In the genomic region with DNA sequence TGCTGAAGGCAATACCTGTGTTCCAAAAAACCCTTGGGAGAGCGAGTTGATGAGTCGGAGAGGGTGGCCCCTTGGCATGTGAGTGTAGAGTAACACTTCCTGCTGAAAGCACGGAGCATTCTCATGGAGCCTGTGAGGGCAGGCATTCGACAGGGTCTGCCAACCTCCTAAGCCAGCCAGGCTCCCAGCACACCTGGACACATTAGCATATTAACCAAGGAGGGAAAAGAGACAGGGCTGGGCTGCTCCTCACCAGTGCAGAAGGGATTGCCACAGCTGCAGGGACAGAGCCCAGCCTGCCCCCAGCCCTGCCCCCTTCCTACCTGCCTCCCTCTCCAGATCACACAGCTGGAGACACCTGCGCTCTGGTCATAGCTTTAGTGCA, we compare ENCODE assay signal across 1 cellular context.
TF ChIP-seq lines count a peak whose summit lies in the region.

No MANE protein-coding gene starts in this region.

TF ChIP-seq in HepG2, 621 proteins besides CTCF, POLR2A, EP300 and RAD21 (continued from another document):
- no peak for TF ChIP-seq ZNF256 (CRISPR knock-in tag; conservative IDR thresholded peaks at IDR 0.05)
- TF ChIP-seq JARID2 (CRISPR knock-in tag; IDR thresholded peaks at IDR 0.05; ENCODE audit: insufficient replicate concordance), result no peak
- no peak for TF ChIP-seq ZNF382 (CRISPR knock-in tag; IDR thresholded peaks at IDR 0.05; ENCODE audit: borderline replicate concordance)
- no peak for TF ChIP-seq ZNF766 (CRISPR knock-in tag; IDR thresholded peaks at IDR 0.05; ENCODE audit: borderline replicate concordance)
- TF ChIP-seq ZFP82 (CRISPR knock-in tag; IDR thresholded peaks at IDR 0.05; ENCODE audit: borderline replicate concordance), result no peak
- no peak for TF ChIP-seq ZNF619 (CRISPR knock-in tag; IDR thresholded peaks at IDR 0.05)
- TF ChIP-seq, protein P1, sequence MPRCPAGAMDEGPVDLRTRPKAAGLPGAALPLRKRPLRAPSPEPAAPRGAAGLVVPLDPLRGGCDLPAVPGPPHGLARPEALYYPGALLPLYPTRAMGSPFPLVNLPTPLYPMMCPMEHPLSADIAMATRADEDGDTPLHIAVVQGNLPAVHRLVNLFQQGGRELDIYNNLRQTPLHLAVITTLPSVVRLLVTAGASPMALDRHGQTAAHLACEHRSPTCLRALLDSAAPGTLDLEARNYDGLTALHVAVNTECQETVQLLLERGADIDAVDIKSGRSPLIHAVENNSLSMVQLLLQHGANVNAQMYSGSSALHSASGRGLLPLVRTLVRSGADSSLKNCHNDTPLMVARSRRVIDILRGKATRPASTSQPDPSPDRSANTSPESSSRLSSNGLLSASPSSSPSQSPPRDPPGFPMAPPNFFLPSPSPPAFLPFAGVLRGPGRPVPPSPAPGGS (CRISPR knock-in tag; IDR thresholded peaks at IDR 0.05), result no peak
- TF ChIP-seq IKZF4 (CRISPR knock-in tag; IDR thresholded peaks at IDR 0.05; ENCODE audit: borderline replicate concordance, low read depth, not compliant biosample characterization), result no peak
- TF ChIP-seq, protein P2, sequence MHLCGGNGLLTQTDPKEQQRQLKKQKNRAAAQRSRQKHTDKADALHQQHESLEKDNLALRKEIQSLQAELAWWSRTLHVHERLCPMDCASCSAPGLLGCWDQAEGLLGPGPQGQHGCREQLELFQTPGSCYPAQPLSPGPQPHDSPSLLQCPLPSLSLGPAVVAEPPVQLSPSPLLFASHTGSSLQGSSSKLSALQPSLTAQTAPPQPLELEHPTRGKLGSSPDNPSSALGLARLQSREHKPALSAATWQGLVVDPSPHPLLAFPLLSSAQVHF (CRISPR knock-in tag; IDR thresholded peaks at IDR 0.05), result no peak
- TF ChIP-seq SALL2 (CRISPR knock-in tag; IDR thresholded peaks at IDR 0.05), result no peak
- TF ChIP-seq NFKBIZ (CRISPR knock-in tag; IDR thresholded peaks at IDR 0.05), result no peak
- TF ChIP-seq, protein P3, sequence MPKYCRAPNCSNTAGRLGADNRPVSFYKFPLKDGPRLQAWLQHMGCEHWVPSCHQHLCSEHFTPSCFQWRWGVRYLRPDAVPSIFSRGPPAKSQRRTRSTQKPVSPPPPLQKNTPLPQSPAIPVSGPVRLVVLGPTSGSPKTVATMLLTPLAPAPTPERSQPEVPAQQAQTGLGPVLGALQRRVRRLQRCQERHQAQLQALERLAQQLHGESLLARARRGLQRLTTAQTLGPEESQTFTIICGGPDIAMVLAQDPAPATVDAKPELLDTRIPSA (CRISPR knock-in tag; IDR thresholded peaks at IDR 0.05; ENCODE audit: borderline replicate concordance), result no peak
- no peak for TF ChIP-seq ZNF850 (CRISPR knock-in tag; conservative IDR thresholded peaks at IDR 0.05)
- no peak for TF ChIP-seq PCBP1 (IDR thresholded peaks at IDR 0.05; ENCODE audit: borderline replicate concordance, low read depth, low read length)
- no peak for TF ChIP-seq RFX5 (IDR thresholded peaks at IDR 0.05; ENCODE audit: low read depth, low read length)
